In the genomic region with DNA sequence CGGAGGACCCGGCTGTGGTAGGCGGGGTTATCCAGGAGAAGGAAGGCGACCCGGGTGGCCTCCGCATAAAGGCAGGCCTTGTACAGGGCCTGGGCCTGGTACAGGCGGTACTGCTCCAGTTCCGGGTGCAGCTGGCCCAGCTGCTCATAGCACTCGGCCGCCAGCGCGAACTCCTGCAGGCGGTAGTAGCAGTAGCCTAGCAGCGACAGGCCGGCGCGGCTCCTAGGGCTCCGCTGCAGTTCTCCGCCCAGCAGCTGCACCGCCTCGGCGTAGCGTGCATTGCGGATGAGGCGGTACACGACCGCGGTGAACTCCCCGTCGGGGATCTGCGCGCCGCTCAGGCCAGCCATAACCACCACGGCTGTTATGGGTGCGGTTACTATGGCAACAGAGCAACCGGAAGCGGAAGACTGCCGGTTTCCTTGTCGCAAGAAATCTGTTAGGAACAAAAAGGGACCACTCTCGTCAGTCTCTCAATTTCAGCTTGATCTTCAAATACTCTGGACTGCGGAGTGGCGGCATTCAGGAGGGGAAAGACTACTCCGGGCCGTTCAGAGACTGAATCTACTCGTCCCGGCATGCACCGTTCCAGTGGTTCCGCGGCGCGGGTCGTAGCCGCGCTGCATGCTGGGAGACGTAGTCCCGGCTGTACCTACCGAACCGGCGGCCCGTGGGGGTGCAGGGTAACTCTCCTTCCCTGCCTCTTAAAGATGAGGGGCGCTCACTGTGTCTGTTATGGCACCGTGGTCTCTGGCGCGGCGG, we compare ENCODE assay signal across 8 cellular contexts.
DNase-seq lines count a peak whose midpoint lies in the region; ATAC-seq lines count a peak whose summit lies in the region.

No MANE protein-coding gene starts in this region.

- H3K27ac ChIP-seq in esophagus (ENCODE audit: low read depth in 2 of 2, low read length in 1 of 2) (peak overlapping the region; percentile 85 to 98), mucosa of rectum (ENCODE audit: low read depth in 2 of 2, low read length in 2 of 2) (peak overlapping the region; percentile 98)

- peak; percentile 93 for ATAC-seq in GM21619 (IDR thresholded peaks at IDR 0.05; ENCODE audit: unreplicated experiment)

- peak overlapping the region; percentile 93 to 98 for H3K9ac ChIP-seq in mucosa of rectum (ENCODE audit: low read depth in 1 of 2, low read length in 2 of 2)

- H3K36me3 ChIP-seq in esophagus (ENCODE audit: control insufficient read depth in 2 of 2, insufficient read depth in 2 of 2, low read length in 1 of 2) (no peaks in the 10 kb centered on the region), mucosa of rectum (ENCODE audit: control insufficient read depth in 2 of 2, insufficient read depth in 2 of 2, low read length in 2 of 2) (no peaks in the 10 kb centered on the region)

- WGBS in esophagus, 2 donors: 1 to 2% methylated on average over 58 to 65 of the region's 65 CpGs

- H3K27me3 ChIP-seq in esophagus (ENCODE audit: control insufficient read depth in 1 of 2, insufficient read depth in 2 of 2, low read length in 2 of 2) (no peaks in the 10 kb centered on the region), mucosa of rectum (ENCODE audit: control insufficient read depth in 2 of 2, insufficient read depth in 2 of 2, low read length in 2 of 2) (no peaks in the 10 kb centered on the region)

- H3K27ac Mint-ChIP-seq in IgD-negative memory B cell: peak overlapping the region; percentile 98 to 100 (median 99)
- H3K27ac Mint-ChIP-seq in activated T-cell treated with anti-CD3 and anti-CD28 coated beads, Interleukin-2, amount 50 U/mL, for 24 hours: peak overlapping the region; percentile 99

- DNase-seq in DMS153 (lab: John Stamatoyannopoulos, UW) (peak; percentile 84), OCI-M1 (lab: John Stamatoyannopoulos, UW) (peak; percentile 96)
- peak; percentile 90 for DNase-seq in activated T-cell treated with anti-CD3 and anti-CD28 coated beads, Interleukin-2, amount 50 U/mL, for 24 hours
- peak; percentile 77 for DNase-seq in stimulated activated CD8-positive, alpha-beta memory T cell treated with anti-CD3 and anti-CD28 coated beads, Interleukin-4, amount 100 ng/mL, for 24 hours (ENCODE audit: low read depth)

- peaks cover 3 to 12% (median 7%) of the 10 kb centered on the region in 3 donors for H3K4me1 Mint-ChIP-seq in IgD-negative memory B cell
- H3K4me1 Mint-ChIP-seq in activated T-cell treated with anti-CD3 and anti-CD28 coated beads, Interleukin-2, amount 50 U/mL, for 24 hours (ENCODE audit: low read depth): peaks cover 16% of the 10 kb centered on the region

- H3K27me3 Mint-ChIP-seq in IgD-negative memory B cell: no peaks in the 10 kb centered on the region
- H3K27me3 Mint-ChIP-seq in activated T-cell treated with anti-CD3 and anti-CD28 coated beads, Interleukin-2, amount 50 U/mL, for 24 hours: no peaks in the 10 kb centered on the region

- H3K4me3 Mint-ChIP-seq in IgD-negative memory B cell: peak overlapping the region; percentile 94 to 98 (median 95)
- H3K4me3 Mint-ChIP-seq in activated T-cell treated with anti-CD3 and anti-CD28 coated beads, Interleukin-2, amount 50 U/mL, for 24 hours: peak overlapping the region; percentile 89

- H3K4me1 ChIP-seq in esophagus (ENCODE audit: control insufficient read depth in 2 of 2, insufficient read depth in 2 of 2, low read length in 1 of 2): peaks cover 4 to 5% of the 10 kb centered on the region in 2 donors
- peaks cover 4 to 7% of the 10 kb centered on the region in 2 donors for H3K4me1 ChIP-seq in mucosa of rectum (ENCODE audit: control insufficient read depth in 2 of 2, insufficient read depth in 2 of 2, low read length in 2 of 2)

- no peaks in the 10 kb centered on the region for H3K9me3 ChIP-seq in esophagus (ENCODE audit: control insufficient read depth in 2 of 2, insufficient read depth in 1 of 2, low read depth in 1 of 2, low read length in 1 of 2)
- H3K9me3 ChIP-seq in mucosa of rectum (ENCODE audit: control insufficient read depth in 2 of 2, low read length in 2 of 2): no peaks in the 10 kb centered on the region

- H3K9me3 Mint-ChIP-seq in IgD-negative memory B cell: no peaks in the 10 kb centered on the region
- H3K9me3 Mint-ChIP-seq in activated T-cell treated with anti-CD3 and anti-CD28 coated beads, Interleukin-2, amount 50 U/mL, for 24 hours: no peaks in the 10 kb centered on the region

- peak overlapping the region; percentile 76 to 100 for H3K4me3 ChIP-seq in esophagus (ENCODE audit: low read depth in 1 of 2, low read length in 2 of 2)
- H3K4me3 ChIP-seq in mucosa of rectum (ENCODE audit: low read length in 2 of 2): peak overlapping the region; percentile 97 to 99

- no peaks in the 10 kb centered on the region for H3K36me3 Mint-ChIP-seq in IgD-negative memory B cell
- peaks cover 8% of the 10 kb centered on the region for H3K36me3 Mint-ChIP-seq in activated T-cell treated with anti-CD3 and anti-CD28 coated beads, Interleukin-2, amount 50 U/mL, for 24 hours (ENCODE audit: low read depth)

Comparison
In these comparisons a context has a peak if more than half of its experiments do, and no peak if none do; other contexts are left out.
1. Peak in every context shown above with its lines: DNase-seq, ATAC-seq, H3K4me3 ChIP-seq and H3K27ac ChIP-seq.